ENCODE assay signal across 12 cellular contexts in the genomic region with DNA sequence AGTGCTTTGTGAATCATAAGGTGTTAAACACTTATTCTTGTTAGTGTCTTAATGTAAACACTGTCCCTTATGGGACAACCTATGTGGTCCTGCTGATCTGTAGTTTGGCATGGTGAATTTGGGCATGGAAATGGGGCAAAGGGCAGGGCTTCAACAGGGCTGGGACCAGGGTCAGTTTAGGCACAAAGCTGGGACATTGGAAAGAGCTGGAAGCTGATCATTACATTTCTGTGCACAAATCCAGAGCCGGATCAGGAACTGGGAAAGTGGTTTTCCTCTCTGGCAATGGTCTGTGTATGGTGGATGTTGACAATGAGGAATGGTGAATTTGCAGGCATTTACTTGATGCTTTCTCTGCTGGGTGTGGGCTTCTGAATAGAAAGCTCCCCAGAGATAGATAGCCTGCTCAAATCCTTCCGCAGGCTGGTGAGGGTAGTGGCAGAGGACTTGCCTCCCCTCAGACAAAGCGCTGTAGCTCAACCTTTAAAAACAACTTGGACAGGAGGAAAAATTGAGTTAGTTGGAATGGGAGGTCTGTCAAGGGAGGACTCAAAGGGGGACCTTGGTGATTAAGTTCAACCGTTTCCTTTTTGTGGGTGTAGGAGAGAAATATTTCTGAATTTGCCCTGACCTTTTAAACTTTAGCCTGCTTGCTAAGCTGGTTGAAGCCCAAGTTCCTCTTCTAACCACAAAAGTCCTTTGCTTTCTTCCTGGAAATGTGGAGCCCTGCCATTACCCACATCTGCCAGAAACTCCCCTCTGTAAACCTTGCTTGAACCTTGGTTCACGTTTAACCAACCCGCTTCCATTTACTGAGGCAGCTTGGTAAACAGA. TPM values are rescaled to one million over a fixed set of nuclear protein-coding genes. Genes with fewer than 3 reads are reported as not detected.
A peak's percentile ranks its signal among the peaks of the same experiment; 100 is the strongest.
DNase-seq lines count a peak whose midpoint lies in the region; ATAC-seq, FAIRE-seq and TF ChIP-seq lines count a peak whose summit lies in the region.
"Had no signal": no experiment of that assay in that cellular context is flagged by ENCODE, and none has a peak within 500 bp of the region (broad histone marks: within the 10 kb centered on the region; RNA-seq: fewer than 3 reads in every experiment).

No MANE protein-coding gene starts in this region.

- no peaks in the 10 kb centered on the region for H4K20me1 ChIP-seq in HepG2 (ENCODE audit: insufficient read depth, low read length)

- FAIRE-seq in HepG2 (lab: Jason Lieb, UNC): no peak

- no peaks in the 10 kb centered on the region for H3K9me3 ChIP-seq in HepG2 (ENCODE audit: low read length)
- H3K9me3 ChIP-seq: thyroid gland had no signal

- H3K4me3 ChIP-seq in HepG2 (replicated peaks in 1 of 3; ENCODE audit: insufficient read depth in 1 of 3, low read depth in 2 of 3, low read length in 3 of 3): no peak overlapping the region
- H3K4me3 ChIP-seq: thyroid gland had no signal

- intact Hi-C loops in HepG2 (cut with micrococcal nuclease; ENCODE audit: unreplicated experiment): no loop called here

- DNase-seq in AML-193 (lab: John Stamatoyannopoulos, UW) (peak; percentile 82 to 86), KG1 (lab: John Stamatoyannopoulos, UW) (peak; percentile 86), SIG-M5 treated with dmso at 0.1 percent for 504 hours (lab: John Stamatoyannopoulos, UW; ENCODE audit: unreplicated experiment) (peak; percentile 93), HepG2 (ENCODE audit: low spot score) (no peak), NCI-H1048 (lab: John Stamatoyannopoulos, UW) (no peak), A172 (ENCODE audit: low spot score) (no peak), COLO668 (lab: John Stamatoyannopoulos, UW; ENCODE audit: unreplicated experiment) (no peak), erythroblast (lab: John Stamatoyannopoulos, UW) (no peak)
- DNase-seq: activated B cell treated with CpG ODN at 0.5 μM for 24 hours, NCI-H2171 treated with DMSO at 0.1 percent for 48 hours, thyroid gland had no signal

- no peak for TF ChIP-seq RAD21 in HepG2 (CRISPR knock-in tag; IDR thresholded peaks at IDR 0.05)

- CTCF ChIA-PET in HepG2 (lab: Yijun Ruan, JAX; ENCODE audit: low intra/inter-chr PET ratio, low total read pairs): no interaction called here

- peaks cover 25% of the 10 kb centered on the region for H3K4me1 ChIP-seq in HepG2 (ENCODE audit: insufficient read depth, low read length)
- H3K4me1 ChIP-seq: thyroid gland had no signal

- no peak overlapping the region for H2AFZ ChIP-seq in HepG2 (ENCODE audit: low read length)

- no TSS peak for BruUV-seq in HepG2 (replicated peaks; lab: Mats Ljungman, UMichigan)

- no peaks in the 10 kb centered on the region for H3K79me2 ChIP-seq in HepG2 (ENCODE audit: insufficient read depth, low read length)

- no peak for TF ChIP-seq CTCF in HepG2 (CRISPR knock-in tag; IDR thresholded peaks at IDR 0.05)

- no peaks in the 10 kb centered on the region for H3K36me3 ChIP-seq in HepG2 (replicated peaks in 1 of 2; ENCODE audit: control insufficient read depth in 1 of 2, insufficient read depth in 2 of 2, low read length in 2 of 2)
- H3K36me3 ChIP-seq: thyroid gland had no signal

- WGBS in HepG2 (ENCODE audit: low lambda C conversion rate): 35% methylated on average over 6 of the region's 6 CpGs

- peak overlapping the region; percentile 19; the same call in 1 of the 2 replicates for H3K4me2 ChIP-seq in HepG2 (ENCODE audit: low read depth, low read length)

- no peak overlapping the region for H3K9ac ChIP-seq in HepG2 (ENCODE audit: insufficient read depth, low read depth, low read length)

- no peak for TF ChIP-seq EP300 in HepG2 (IDR thresholded peaks at IDR 0.05; ENCODE audit: low read depth in 2 of 2, low read length in 2 of 2)
- no peak for TF ChIP-seq EP300 in HepG2 (CRISPR knock-in tag; IDR thresholded peaks at IDR 0.05; ENCODE audit: borderline replicate concordance)

- no peak for TF ChIP-seq POLR2A in HepG2 (IDR thresholded peaks at IDR 0.05; ENCODE audit: insufficient read depth in 1 of 2, low read depth in 2 of 2, low read length in 2 of 2)
- TF ChIP-seq POLR2A in erythroblast (IDR thresholded peaks at IDR 0.05; ENCODE audit: low read length): no peak

- in situ Hi-C loops in HepG2 (cut with HindIII; ENCODE audit: extremely low pct_ligation_motif_present, low pct_unique_long_range_greater_than_20kb): no loop called here

- POLR2A ChIA-PET in HepG2 (lab: Yijun Ruan, JAX): no interaction called here

- peaks cover 0 to 8% of the 10 kb centered on the region in 2 experiments; a peak in 1 of 5 replicates for H3K27me3 ChIP-seq in HepG2 (ENCODE audit: control insufficient read depth in 1 of 2, insufficient read depth in 2 of 2, low read length in 2 of 2)
- H3K27me3 ChIP-seq: thyroid gland had no signal

- ATAC-seq in HepG2: peak; percentile 28; the same call in 1 of the 3 replicates

- H3K27ac ChIP-seq in HepG2 (ENCODE audit: extremely low read length, insufficient read depth, low read length): no peak overlapping the region
- H3K27ac ChIP-seq: thyroid gland had no signal

TF ChIP-seq in HepG2, 621 proteins besides CTCF, POLR2A, EP300 and RAD21:
- TF ChIP-seq RARA (CRISPR knock-in tag; IDR thresholded peaks at IDR 0.05) (0 out of 2 replicates have a peak, but pooled peaks have one; percentile 36), ZNF232 (CRISPR knock-in tag; IDR thresholded peaks at IDR 0.05; ENCODE audit: borderline replicate concordance) (0 out of 2 replicates have a peak, but pooled peaks have one; percentile 27), KMT2A (CRISPR knock-in tag; IDR thresholded peaks at IDR 0.05) (no peak)
TF ChIP-seq in HepG2: peak in this region for 2.

RNA-seq across cellular contexts. Expression of gene HLX, which starts 35.3 kb away (rescaled TPM):
- 0.06 and 0.35 TPM in 2 replicates for total RNA-seq in HepG2 (2016; rRNA removed; fragmentation: Illumina TruSeq; extraction: Trizol)
- total RNA-seq in HepG2 (2016; cell fraction: cytosol; rRNA removed; fragmentation: Illumina TruSeq; extraction: Trizol; ENCODE audit: low read depth): 0.18 and 0.20 TPM in 2 replicates
- total RNA-seq in HepG2 (2016; cell fraction: insoluble cytoplasmic fraction; rRNA removed; fragmentation: Illumina TruSeq; extraction: Trizol): 0.40 and 0.54 TPM in 2 replicates
- total RNA-seq in HepG2 (2016; cell fraction: membrane; rRNA removed; fragmentation: Illumina TruSeq; extraction: Trizol): 0.31 and 0.40 TPM in 2 replicates
- total RNA-seq in HepG2 (2016; cell fraction: nucleus; rRNA removed; fragmentation: Illumina TruSeq; extraction: Trizol): 0.78 and 1.2 TPM in 2 replicates
- polyA plus RNA-seq in HepG2 (2011; rRNA removed): 0.20 and 0.30 TPM in 2 replicates
- polyA plus RNA-seq in HepG2 (2011; cell fraction: cytosol; rRNA removed): 0.04 and 0.28 TPM in 2 replicates
- 0.66 and 0.69 TPM in 2 replicates for polyA plus RNA-seq in HepG2 (2011; cell fraction: nucleus; rRNA removed)
- 0.16 and 0.17 TPM in 2 replicates for polyA plus RNA-seq in HepG2 (2012)
- polyA plus RNA-seq in HepG2 (2016; cell fraction: cytosol; fragmentation: Illumina TruSeq; extraction: Trizol; ENCODE audit: low read depth): 0.43 and 0.58 TPM in 2 replicates
- 0.22 and 0.24 TPM in 2 replicates for polyA plus RNA-seq in HepG2 (2016; cell fraction: insoluble cytoplasmic fraction; fragmentation: Illumina TruSeq; extraction: Trizol; ENCODE audit: low read depth)
- 0.40 TPM in 2 replicates for polyA plus RNA-seq in HepG2 (2016; cell fraction: membrane; fragmentation: Illumina TruSeq; extraction: Trizol; ENCODE audit: low read depth)
- polyA plus RNA-seq in HepG2 (2016; cell fraction: nucleus; fragmentation: Illumina TruSeq; extraction: Trizol; ENCODE audit: insufficient read depth, low read depth): 3.1 and 4.9 TPM in 2 replicates
- polyA minus RNA-seq in HepG2 (2011; rRNA and poly(A)+ RNA removed; ENCODE audit: low replicate concordance): 0.08 and 1.8 TPM in 2 replicates
- polyA minus RNA-seq in HepG2 (2011; cell fraction: cytosol; rRNA and poly(A)+ RNA removed): not detected in 2 replicates
- 0.25 and 0.90 TPM in 2 replicates for polyA minus RNA-seq in HepG2 (2011; cell fraction: nucleus; rRNA and poly(A)+ RNA removed)
- 3.7 and 5.3 TPM in 2 replicates for total RNA-seq in A172 (2014; rRNA removed; shearing (Covaris generic))
- total RNA-seq: HT-29 had no signal

Comparison
In these comparisons a context has a peak if more than half of its experiments do, and no peak if none do; other contexts are left out.
1. DNase-seq: peak in AML-193 (2 of 2), KG1 (single experiment) and SIG-M5 treated with dmso at 0.1 percent for 504 hours (single experiment); none in HepG2 (single experiment), NCI-H1048 (single experiment), A172 (single experiment), COLO668 (single experiment) and erythroblast (0 of 2).